Comparison of ENCODE assay signal across 16 cellular contexts in genomic region chr7:45092931-45093235, GRCh38.
"Had no signal": no experiment of that assay in that cellular context is flagged by ENCODE, and none has a peak within 500 bp of the region (broad histone marks: within the 10 kb centered on the region; RNA-seq: fewer than 3 reads in every experiment).

No MANE protein-coding gene starts in this region.

- H3K4me3 ChIP-seq: lung, pancreas, thyroid gland had no signal

- H3K36me3 ChIP-seq: pancreas, thyroid gland, WERI-Rb-1 had no signal

- H3K27ac ChIP-seq: pancreas, thyroid gland, WERI-Rb-1 had no signal

- H3K4me3 Mint-ChIP-seq: activated CD4-positive, alpha-beta memory T cell treated with anti-CD3 and anti-CD28 coated beads, Interleukin-2, amount 10 ng/mL, durations not matched to agents 7 days and 5 days; activated T-cell treated with anti-CD3 and anti-CD28 coated beads, Interleukin-2, amount 50 U/mL, for 24 hours; naive B cell; stimulated activated effector memory CD8-positive, alpha-beta T cell treated with anti-CD3 and anti-CD28 coated beads, Interleukin-12 subunit alpha, Interleukin-12 subunit beta, amount 100 ng/mL, for 72 hours; T-helper 1 cell treated with Interleukin-12 subunit alpha and Interleukin-12 subunit beta and Interleukin-4 antibody, amounts not matched to agents 30 μg/mL and 1 μg/mL, for 36 hours had no signal

- H3K36me3 Mint-ChIP-seq: naive B cell had no signal

- H3K9me3 ChIP-seq: pancreas, thyroid gland had no signal

- ATAC-seq: left cardiac atrium; pancreas; sciatic nerve; stimulated activated effector memory CD8-positive, alpha-beta T cell treated with anti-CD3 and anti-CD28 coated beads, Interleukin-12 subunit alpha, Interleukin-12 subunit beta, amount 100 ng/mL, for 72 hours had no signal

- DNase-seq: activated CD4-positive, alpha-beta memory T cell treated with anti-CD3 and anti-CD28 coated beads, Interleukin-2, amount 10 ng/mL, durations not matched to agents 7 days and 5 days; activated CD4-positive, alpha-beta T cell treated with anti-CD3 and anti-CD28 coated beads for 4 hours; activated naive CD4-positive, alpha-beta T cell treated with anti-CD3 and anti-CD28 coated beads, Interleukin-2, amount 50 U/mL, for 16 hours; activated T-cell treated with anti-CD3 and anti-CD28 coated beads, Interleukin-2, amount 50 U/mL, for 24 hours; caudate nucleus; cortex of kidney; left cardiac atrium; naive B cell; pancreas; stimulated activated CD4-positive, alpha-beta T cell treated with anti-CD3 and anti-CD28 coated beads, Interleukin-1b, Interleukin-23, amount 100 ng/mL, for 48 hours; thyroid gland; WERI-Rb-1 had no signal

- H3K9me3 Mint-ChIP-seq: activated CD4-positive, alpha-beta memory T cell treated with anti-CD3 and anti-CD28 coated beads, Interleukin-2, amount 10 ng/mL, durations not matched to agents 7 days and 5 days; activated T-cell treated with anti-CD3 and anti-CD28 coated beads, Interleukin-2, amount 50 U/mL, for 24 hours; stimulated activated effector memory CD8-positive, alpha-beta T cell treated with anti-CD3 and anti-CD28 coated beads, Interleukin-12 subunit alpha, Interleukin-12 subunit beta, amount 100 ng/mL, for 72 hours had no signal

- H3K27me3 ChIP-seq: pancreas, thyroid gland had no signal

- H3K4me1 ChIP-seq: pancreas had no signal

- H3K27ac Mint-ChIP-seq: activated CD4-positive, alpha-beta memory T cell treated with anti-CD3 and anti-CD28 coated beads, Interleukin-2, amount 10 ng/mL, durations not matched to agents 7 days and 5 days; activated T-cell treated with anti-CD3 and anti-CD28 coated beads, Interleukin-2, amount 50 U/mL, for 24 hours; naive B cell; stimulated activated effector memory CD8-positive, alpha-beta T cell treated with anti-CD3 and anti-CD28 coated beads, Interleukin-12 subunit alpha, Interleukin-12 subunit beta, amount 100 ng/mL, for 72 hours; T-helper 1 cell treated with Interleukin-12 subunit alpha and Interleukin-12 subunit beta and Interleukin-4 antibody, amounts not matched to agents 30 μg/mL and 1 μg/mL, for 36 hours had no signal
